ENCODE assay signal across 9 cellular contexts in genomic region chr3:72998489-72998888, GRCh38. TPM values are rescaled to one million over a fixed set of nuclear protein-coding genes. Genes with fewer than 3 reads are reported as not detected.
DNase-seq lines count a peak whose midpoint lies in the region; TF ChIP-seq lines count a peak whose summit lies in the region.
"Had no signal": no experiment of that assay in that cellular context is flagged by ENCODE, and none has a peak within 500 bp of the region (broad histone marks: within the 10 kb centered on the region; RNA-seq: fewer than 3 reads in every experiment).

No MANE protein-coding gene starts in this region.

- H3K4me3 ChIP-seq in BLaER1 (peak overlapping the region; percentile 94), MG63 (peak overlapping the region; percentile 82), duodenal mucosa (ENCODE audit: low read depth in 1 of 2, low read length in 2 of 2) (peak overlapping the region; percentile 76 to 88)

- peak overlapping the region; percentile 36 to 77 (median 69) for H3K27ac Mint-ChIP-seq in nephron

- H3K9me3 ChIP-seq in BLaER1 = no peaks in the 10 kb centered on the region
- H3K9me3 ChIP-seq in MG63 = no peaks in the 10 kb centered on the region
- H3K9me3 ChIP-seq in duodenal mucosa (ENCODE audit: control insufficient read depth in 1 of 2, low read length in 2 of 2) = no peaks in the 10 kb centered on the region

- H3K4me1 ChIP-seq in BLaER1 (peaks cover 46% of the 10 kb centered on the region), duodenal mucosa (ENCODE audit: control insufficient read depth in 1 of 2, insufficient read depth in 2 of 2, low read length in 2 of 2) (peaks cover 24 to 46% of the 10 kb centered on the region in 2 donors)

- DNase-seq in MG63 (no peak), iPS-NIHi7 (ENCODE audit: extremely low spot score) (no peak), AG20443 (ENCODE audit: low spot score) (no peak), DMS79 treated with DMSO at 0.1 percent for 48 hours (lab: John Stamatoyannopoulos, UW) (no peak), UCSD-AML1 (lab: John Stamatoyannopoulos, UW; ENCODE audit: unreplicated experiment) (no peak)
- DNase-seq: NCI-H2171 treated with DMSO at 0.1 percent for 48 hours had no signal

- H3K27me3 ChIP-seq in BLaER1 (no peaks in the 10 kb centered on the region), MG63 (no peaks in the 10 kb centered on the region), duodenal mucosa (ENCODE audit: control insufficient read depth in 1 of 2, insufficient read depth in 2 of 2, low read length in 2 of 2) (no peaks in the 10 kb centered on the region)

- peak overlapping the region; percentile 98; the same call in 1 of the 2 replicates for H3K9ac ChIP-seq in BLaER1
- H3K9ac ChIP-seq in duodenal mucosa (ENCODE audit: low read depth in 1 of 2, low read length in 2 of 2) = peak overlapping the region; percentile 7 to 57

- H3K4me1 Mint-ChIP-seq in nephron = peaks cover 45% of the 10 kb centered on the region

- TF ChIP-seq CTCF in nephron (IDR thresholded peaks at IDR 0.05; ENCODE audit: unreplicated experiment in 3 of 3) = no peak

- peak overlapping the region; percentile 82 to 91 (median 84) for H3K4me3 Mint-ChIP-seq in nephron

- H3K36me3 Mint-ChIP-seq in nephron (ENCODE audit: low read depth) = peaks cover 39% of the 10 kb centered on the region

- peak overlapping the region; percentile 89 for H3K4me2 ChIP-seq in BLaER1

- H3K27me3 Mint-ChIP-seq in nephron (ENCODE audit: low read depth) = peaks cover 3% of the 10 kb centered on the region

- H3K36me3 ChIP-seq in BLaER1 = peaks cover 53% of the 10 kb centered on the region
- peaks cover 33% of the 10 kb centered on the region for H3K36me3 ChIP-seq in MG63
- H3K36me3 ChIP-seq in duodenal mucosa (ENCODE audit: control insufficient read depth in 1 of 2, insufficient read depth in 2 of 2, low read length in 2 of 2) = peaks cover 0 to 12% of the 10 kb centered on the region in 2 donors

- peaks cover 62% of the 10 kb centered on the region for H4K20me1 ChIP-seq in BLaER1

- H3K27ac ChIP-seq in BLaER1 (no peak overlapping the region), duodenal mucosa (ENCODE audit: low read depth, low read length) (no peak overlapping the region)

- H3K9me3 Mint-ChIP-seq in nephron = no peaks in the 10 kb centered on the region

RNA-seq across cellular contexts. Expression of gene PPP4R2, which starts 1.9 kb away (rescaled TPM):
- 18.9 and 26.4 TPM in 2 replicates for total RNA-seq in MG63 (2014; rRNA removed; shearing (Covaris generic); ENCODE audit: low replicate concordance)
